In the genomic region with DNA sequence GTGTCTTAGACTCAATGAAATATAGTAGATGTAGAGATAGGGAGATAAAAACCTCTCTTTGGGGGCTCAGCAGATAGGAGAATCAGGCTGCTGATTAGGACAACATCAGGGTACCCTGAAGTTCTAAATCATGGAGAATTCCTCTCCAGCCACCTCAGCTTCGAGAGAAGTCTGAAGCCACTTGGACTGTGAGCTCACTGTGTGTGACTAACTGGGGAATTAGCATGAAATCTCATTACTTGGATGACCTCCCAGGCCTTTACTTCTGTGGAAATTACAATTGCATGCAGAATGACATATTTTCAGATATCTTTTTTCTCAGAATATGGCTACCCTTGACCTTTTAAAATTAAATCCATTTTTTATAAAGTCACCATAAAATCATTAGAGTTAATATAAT, we compare ENCODE assay signal across 17 cellular contexts.
A peak's percentile ranks its signal among the peaks of the same experiment; 100 is the strongest.
DNase-seq lines count a peak whose midpoint lies in the region; ATAC-seq and TF ChIP-seq lines count a peak whose summit lies in the region.
"Had no signal": no experiment of that assay in that cellular context is flagged by ENCODE, and none has a peak within 500 bp of the region (broad histone marks: within the 10 kb centered on the region; RNA-seq: fewer than 3 reads in every experiment).

No MANE protein-coding gene starts in this region.

- ATAC-seq in left lung = no peak
- ATAC-seq in GM21423 (IDR thresholded peaks at IDR 0.05; ENCODE audit: unreplicated experiment) = no peak
- ATAC-seq: A549 had no signal

- peak; percentile 5 for DNase-seq in EL
- peak; percentile 32 for DNase-seq in HS-5 (ENCODE audit: low read depth)
- peak; percentile 9 for DNase-seq in astrocyte of the cerebellum (ENCODE audit: low read depth)
- DNase-seq in mesenchymal stem cell = no peak
- no peak for DNase-seq in activated CD4-positive, alpha-beta T cell treated with anti-CD3 and anti-CD28 coated beads for 48 hours
- DNase-seq in activated T-cell treated with anti-CD3 and anti-CD28 coated beads, Interleukin-2, amount 50 U/mL, for 1 hour = no peak
- DNase-seq in left lung = no peak
- DNase-seq: Calu3; CD4-positive, alpha-beta T cell; DMS79; H9; NCI-H1436 treated with DMSO at 0.1 percent for 48 hours; NCI-H2081; NCI-H524 treated with DMSO at 0.1 percent for 48 hours; PC-9 had no signal

- no peak overlapping the region for H3K18ac ChIP-seq in mesenchymal stem cell (ENCODE audit: low read depth in 1 of 2, low read length in 2 of 2)

- H3K27ac ChIP-seq in mesenchymal stem cell (ENCODE audit: low read length, poor library complexity, severe bottlenecking) (no peak overlapping the region), left lung (no peak overlapping the region)
- H3K27ac ChIP-seq: A549, PC-9 had no signal

- no peak overlapping the region for H2BK15ac ChIP-seq in mesenchymal stem cell (ENCODE audit: low read depth, poor library complexity, severe bottlenecking)

- in situ Hi-C loops in astrocyte of the cerebellum (cut with HindIII; ENCODE audit: low sequenced_read_pairs) = no loop called here

- no peak overlapping the region for H2BK12ac ChIP-seq in mesenchymal stem cell (ENCODE audit: low read length in 2 of 2)

- H3K9me3 ChIP-seq in mesenchymal stem cell (ENCODE audit: control insufficient read depth, low read length) = no peaks in the 10 kb centered on the region
- H3K9me3 ChIP-seq in left lung = no peaks in the 10 kb centered on the region
- H3K9me3 ChIP-seq: A549 had no signal

- H4K8ac ChIP-seq in mesenchymal stem cell (ENCODE audit: low read length) = no peak overlapping the region

- H2AK5ac ChIP-seq in mesenchymal stem cell (ENCODE audit: low read length, severe bottlenecking) = no peak overlapping the region

- 33% methylated on average over 1 of the region's 1 CpG for WGBS in mesenchymal stem cell

- no peak overlapping the region for H3K4me3 ChIP-seq in astrocyte of the cerebellum (ENCODE audit: low read depth, low read length)
- no peak overlapping the region for H3K4me3 ChIP-seq in mesenchymal stem cell (ENCODE audit: insufficient read depth in 1 of 2, low read depth in 1 of 2, low read length in 2 of 2)
- H3K4me3 ChIP-seq in left lung = no peak overlapping the region
- H3K4me3 ChIP-seq: A549, PC-9 had no signal

- no peak overlapping the region for H2BK5ac ChIP-seq in mesenchymal stem cell (ENCODE audit: low read depth, low read length, poor library complexity, severe bottlenecking)

- H4K91ac ChIP-seq in mesenchymal stem cell (ENCODE audit: low read length) = no peak overlapping the region

- TF ChIP-seq CTCF in astrocyte of the cerebellum (IDR thresholded peaks at IDR 0.05; ENCODE audit: low read depth, low read length, missing control alignments) = no peak
- no peak for TF ChIP-seq CTCF in left lung (IDR thresholded peaks at IDR 0.05)

- no peak overlapping the region for H2BK120ac ChIP-seq in mesenchymal stem cell (ENCODE audit: low read depth, low read length)

- H3K4me1 ChIP-seq in mesenchymal stem cell (ENCODE audit: control insufficient read depth, insufficient read depth, low read depth, low read length) (no peaks in the 10 kb centered on the region), left lung (no peaks in the 10 kb centered on the region)
- H3K4me1 ChIP-seq: A549 had no signal

- H3K27me3 ChIP-seq in mesenchymal stem cell (ENCODE audit: control insufficient read depth in 1 of 2, insufficient read depth in 1 of 2, low read length in 2 of 2) = no peaks in the 10 kb centered on the region
- no peaks in the 10 kb centered on the region for H3K27me3 ChIP-seq in left lung

- H3K4ac ChIP-seq in mesenchymal stem cell (ENCODE audit: low read depth in 1 of 2, low read length in 2 of 2) = no peak overlapping the region

- peak overlapping the region; percentile 16 for H3K9ac ChIP-seq in mesenchymal stem cell (ENCODE audit: low read length)

- no peak overlapping the region for H3K23ac ChIP-seq in mesenchymal stem cell (ENCODE audit: low read length in 2 of 2)

- no peaks in the 10 kb centered on the region for H3K36me3 ChIP-seq in mesenchymal stem cell (ENCODE audit: control insufficient read depth in 1 of 2, insufficient read depth in 2 of 2, low read depth in 1 of 2, low read length in 2 of 2)
- no peaks in the 10 kb centered on the region for H3K36me3 ChIP-seq in left lung

- H3K14ac ChIP-seq in mesenchymal stem cell (ENCODE audit: low read length in 2 of 2) = no peak overlapping the region

- H2AFZ ChIP-seq in mesenchymal stem cell (ENCODE audit: low read depth, low read length) = no peak overlapping the region
- H2AFZ ChIP-seq: PC-9 had no signal

- H3K4me2 ChIP-seq in mesenchymal stem cell (ENCODE audit: low read length, poor library complexity, severe bottlenecking) = no peak overlapping the region
- H3K4me2 ChIP-seq: A549, PC-9 had no signal

- H3K79me1 ChIP-seq in mesenchymal stem cell (replicated peaks; ENCODE audit: low read length, poor library complexity, severe bottlenecking) = no peaks in the 10 kb centered on the region

- intact Hi-C loops in left lung (cut with DNase I) = no loop called here

Comparison
In these comparisons a context has a peak if more than half of its experiments do, and no peak if none do; other contexts are left out.
1. DNase-seq: peak in EL (single experiment), HS-5 (single experiment) and astrocyte of the cerebellum (single experiment); none in mesenchymal stem cell (single experiment), activated CD4-positive, alpha-beta T cell treated with anti-CD3 and anti-CD28 coated beads for 48 hours (single experiment), activated T-cell treated with anti-CD3 and anti-CD28 coated beads, Interleukin-2, amount 50 U/mL, for 1 hour (single experiment) and left lung (0 of 2).